In genomic region chr1:6347641-6348487, GRCh38 we compare ENCODE assay signal across 8 cellular contexts. TPM values are rescaled to one million over a fixed set of nuclear protein-coding genes. Genes with fewer than 3 reads are reported as not detected.
DNase-seq lines count a peak whose midpoint lies in the region; ATAC-seq and TF ChIP-seq lines count a peak whose summit lies in the region.

No MANE protein-coding gene starts in this region.

- H3K9me3 ChIP-seq in OCI-LY1 (ENCODE audit: low read length) (no peaks in the 10 kb centered on the region), spleen (no peaks in the 10 kb centered on the region)

- H3K79me2 ChIP-seq in OCI-LY1 (ENCODE audit: insufficient read depth, low read length), result no peaks in the 10 kb centered on the region

- TF ChIP-seq CTCF in OCI-LY1 (IDR thresholded peaks at IDR 0.05; ENCODE audit: low read length), result peak; percentile 90
- TF ChIP-seq CTCF in spleen (IDR thresholded peaks at IDR 0.05 in 8 of 11, conservative IDR thresholded peaks at IDR 0.05 in 3 of 11), result peak; percentile 56 to 82 (median 74)

- H3K4me1 ChIP-seq in OCI-LY1 (ENCODE audit: insufficient read depth, low read length, severe bottlenecking), result peaks cover 8% of the 10 kb centered on the region
- H3K4me1 ChIP-seq in spleen, result peaks cover 4 to 53% (median 30%) of the 10 kb centered on the region in 6 donors

- H3K36me3 ChIP-seq in OCI-LY1 (ENCODE audit: insufficient read depth, low read length) (no peaks in the 10 kb centered on the region), spleen (no peaks in the 10 kb centered on the region)

- no peak overlapping the region; the same call in 1 of the 2 replicates for H3K9ac ChIP-seq in OCI-LY1 (ENCODE audit: low read length)

- intact Hi-C loops in spleen (cut with DNase I; ENCODE audit: low total_unique reads), result no loop called here

- no peak overlapping the region for H2AFZ ChIP-seq in OCI-LY1 (ENCODE audit: low read length)

- H3K27ac ChIP-seq in OCI-LY1 (ENCODE audit: low read depth, low read length, poor library complexity, severe bottlenecking) (no peak overlapping the region), spleen (peak overlapping the region; percentile 11 to 86 (median 68))

- TF ChIP-seq POLR2A in spleen (IDR thresholded peaks at IDR 0.05), result no peak

- DNase-seq in NCI-H1417 (lab: John Stamatoyannopoulos, UW) (peak in 2 of 3 experiments; percentile 15 to 43), NCI-H1417 treated with DMSO at 0.1 percent for 48 hours (lab: John Stamatoyannopoulos, UW) (no peak), germinal center (ENCODE audit: low spot score) (peak; percentile 53), spleen (peak; percentile 87)
- DNase-seq in activated T-helper 1 cell treated with anti-CD3 and anti-CD28 coated beads, Interleukin-2, amount 50 U/mL, for 16 hours (ENCODE audit: low read depth in 1 of 2, low spot score in 1 of 2), result peak; percentile 40 to 51

- no peaks in the 10 kb centered on the region for H3K9me2 ChIP-seq in OCI-LY1 (ENCODE audit: low read depth, low read length)

- no peak overlapping the region for H3K4me2 ChIP-seq in OCI-LY1 (ENCODE audit: low read length)

- ATAC-seq in GM18867 (IDR thresholded peaks at IDR 0.05; ENCODE audit: unreplicated experiment) (no peak), HG02588 (IDR thresholded peaks at IDR 0.05; ENCODE audit: unreplicated experiment) (no peak)

- no peaks in the 10 kb centered on the region for H4K20me1 ChIP-seq in OCI-LY1 (ENCODE audit: insufficient read depth, low read length)

- 43 to 68% (median 58%) methylated on average over 15 of the region's 15 CpGs for WGBS in spleen, 5 donors

- H3K4me3 ChIP-seq in OCI-LY1 (ENCODE audit: low read depth, low read length, poor library complexity, severe bottlenecking), result no peak overlapping the region
- peak overlapping the region in 1 of 8 donors; percentile 32 for H3K4me3 ChIP-seq in spleen

- H3K27me3 ChIP-seq in OCI-LY1 (ENCODE audit: insufficient read depth, low read length) (no peaks in the 10 kb centered on the region), spleen (replicated peaks in 1 of 7) (no peaks in the 10 kb centered on the region)

- H3F3A ChIP-seq in OCI-LY1 (ENCODE audit: insufficient read depth, low read length), result no peaks in the 10 kb centered on the region

RNA-seq across cellular contexts. Expression of gene ACOT7, which starts 45.7 kb away (rescaled TPM):
- total RNA-seq in spleen, result 10 to 100 TPM; 11.3 to 31.5 (median 18.1) TPM
- 10 to 100 TPM; 10.6 to 26.7 (median 22.5) TPM for polyA plus RNA-seq in spleen
